ENCODE assay signal across 1 cellular context in genomic region chr6:31293343-31293742, GRCh38.
TF ChIP-seq lines count a peak whose summit lies in the region.

No MANE protein-coding gene starts in this region.

TF ChIP-seq in HCT116, 20 proteins besides CTCF, POLR2A, EP300 and RAD21 (continued from another document):
- no peak for TF ChIP-seq SIN3A (IDR thresholded peaks at IDR 0.05; ENCODE audit: low read depth)
